11 cellular contexts compared by ENCODE assay signal in the genomic region with DNA sequence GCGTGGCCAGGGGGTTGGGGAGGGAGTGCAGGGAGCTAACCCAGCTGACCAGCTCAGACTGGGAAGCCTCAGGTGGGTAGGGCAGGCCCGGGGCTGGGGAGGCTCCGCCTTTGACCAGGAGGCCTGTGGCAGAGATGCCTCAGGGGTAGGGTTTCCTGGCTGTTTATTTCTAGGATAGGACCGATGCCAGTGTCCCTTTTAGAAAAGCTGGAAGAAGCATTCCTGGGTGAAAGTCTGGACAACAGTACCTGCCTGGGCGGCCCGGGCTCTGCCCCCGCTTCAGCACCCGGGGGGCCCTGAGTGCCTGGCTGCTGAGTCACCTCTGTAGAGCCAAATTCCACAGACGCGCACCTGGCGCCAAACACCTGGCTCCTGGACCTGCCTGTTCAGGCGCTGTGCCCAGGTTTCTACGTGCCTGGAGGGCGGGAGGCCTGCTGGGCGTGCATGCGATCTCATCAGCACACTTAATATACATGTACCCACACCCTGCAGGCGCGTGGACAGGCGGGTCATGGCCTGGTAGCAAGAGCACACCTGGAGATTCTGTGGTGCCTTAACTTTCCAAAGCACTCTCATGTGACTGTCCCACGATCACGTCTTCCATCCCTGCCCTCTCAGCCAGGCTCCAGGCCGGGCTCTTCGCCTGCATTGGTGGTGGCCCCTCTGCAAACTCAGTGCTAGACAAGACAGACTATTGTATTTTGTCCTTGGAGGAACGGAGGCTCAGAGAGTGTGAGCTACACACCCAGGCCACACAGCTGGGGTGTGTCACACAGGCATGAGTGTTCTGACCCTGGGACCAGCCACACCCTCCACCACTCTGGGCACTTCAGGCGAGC.
DNase-seq lines count a peak whose midpoint lies in the region; ATAC-seq, FAIRE-seq and TF ChIP-seq lines count a peak whose summit lies in the region.
"Had no signal": no experiment of that assay in that cellular context is flagged by ENCODE, and none has a peak within 500 bp of the region (broad histone marks: within the 10 kb centered on the region; RNA-seq: fewer than 3 reads in every experiment).

No MANE protein-coding gene starts in this region.

- no peak for TF ChIP-seq RAD21 in HCT116 (IDR thresholded peaks at IDR 0.05; ENCODE audit: low read depth)

- H3K4me1 Mint-ChIP-seq in HFFc6 (ENCODE audit: low read depth), result no peaks in the 10 kb centered on the region

- peak; percentile 86 for ATAC-seq in HCT116
- ATAC-seq: naive thymus-derived CD4-positive, alpha-beta T cell had no signal

- peak overlapping the region in 1 of 2 experiments; percentile 19; a peak in 3 of 4 replicates for H3K4me3 ChIP-seq in HCT116 (replicated peaks in 1 of 2; ENCODE audit: low read depth in 1 of 2, low read length in 2 of 2)
- H3K4me3 ChIP-seq in esophagus (ENCODE audit: low read depth in 1 of 2, low read length in 2 of 2), result no peak overlapping the region
- H3K4me3 ChIP-seq in small intestine (ENCODE audit: low read depth in 1 of 2, low read length in 2 of 2), result no peak overlapping the region
- H3K4me3 ChIP-seq: uterus had no signal

- peak overlapping the region; percentile 44 for H2AFZ ChIP-seq in HCT116 (ENCODE audit: low read depth, low read length, poor library complexity, severe bottlenecking)

- no peak overlapping the region for H3K27ac Mint-ChIP-seq in HFFc6
- H3K27ac Mint-ChIP-seq: naive thymus-derived CD4-positive, alpha-beta T cell had no signal

- intact Hi-C loops in HCT116 (cut with micrococcal nuclease), result no loop called here

- H3K36me3 ChIP-seq in HCT116 (ENCODE audit: control insufficient read depth in 1 of 2, insufficient read depth in 2 of 2, low read length in 2 of 2) (no peaks in the 10 kb centered on the region), esophagus (ENCODE audit: control insufficient read depth in 2 of 2, insufficient read depth in 2 of 2, low read length in 1 of 2) (no peaks in the 10 kb centered on the region), small intestine (ENCODE audit: control insufficient read depth in 2 of 2, insufficient read depth in 2 of 2, low read length in 2 of 2) (no peaks in the 10 kb centered on the region)
- H3K36me3 ChIP-seq: uterus had no signal

- peaks cover 23% of the 10 kb centered on the region for H3K36me3 Mint-ChIP-seq in HFFc6 (ENCODE audit: low read depth)
- H3K36me3 Mint-ChIP-seq: naive thymus-derived CD4-positive, alpha-beta T cell had no signal

- RAD21 ChIA-PET in HCT116 (lab: Charles Lee; ENCODE audit: low non-redundant PET in 1 of 2, low total read pairs in 2 of 2, uncharacterized antibody in 2 of 2, unreplicated experiment in 2 of 2), result interaction anchor here in 1 of 2 experiments (0.5 kb wide), 1 partner anchor 127 kb away, joined by 3 read pairs; no protein-coding TSS in a partner anchor

- POLR2A ChIA-PET in HCT116 (lab: Charles Lee), result no interaction called here

- no peak overlapping the region for H3K4me3 Mint-ChIP-seq in HFFc6
- H3K4me3 Mint-ChIP-seq: naive thymus-derived CD4-positive, alpha-beta T cell had no signal

- FAIRE-seq in small intestine (lab: Jason Lieb, UNC), result no peak

- H3K79me2 ChIP-seq in HCT116 (ENCODE audit: insufficient read depth, low read length), result no peaks in the 10 kb centered on the region

- no peak for TF ChIP-seq CTCF in HCT116 (IDR thresholded peaks at IDR 0.05 in 2 of 3, conservative IDR thresholded peaks at IDR 0.05 in 1 of 3; ENCODE audit: borderline replicate concordance in 1 of 3, insufficient read depth in 1 of 3, low read depth in 2 of 3, low read length in 2 of 3)
- no peak for TF ChIP-seq CTCF in HFFc6 (IDR thresholded peaks at IDR 0.05)
- no peak for TF ChIP-seq CTCF in GM10266 (IDR thresholded peaks at IDR 0.05; ENCODE audit: control insufficient read depth, insufficient read depth, low read depth, missing control alignments)

- peak overlapping the region; percentile 66 for H3K4me2 ChIP-seq in HCT116 (ENCODE audit: low read length)

- peak; percentile 27 for DNase-seq in HCT116 (ENCODE audit: low read depth, low spot score)
- peak; percentile 45 for DNase-seq in NCI-H2171 (lab: John Stamatoyannopoulos, UW)
- peak; percentile 79 for DNase-seq in small intestine
- DNase-seq in SK-N-DZ (ENCODE audit: low spot score), result no peak
- no peak for DNase-seq in central memory CD4-positive, alpha-beta T cell
- no peak for DNase-seq in HFFc6
- no peak for DNase-seq in GM10266 (ENCODE audit: extremely low spot score)
- DNase-seq: caudate nucleus; naive thymus-derived CD4-positive, alpha-beta T cell had no signal

- H3K27me3 ChIP-seq in HCT116 (ENCODE audit: insufficient read depth, low read length), result no peaks in the 10 kb centered on the region
- no peaks in the 10 kb centered on the region for H3K27me3 ChIP-seq in esophagus (ENCODE audit: control insufficient read depth in 1 of 2, insufficient read depth in 2 of 2, low read length in 2 of 2)
- no peaks in the 10 kb centered on the region for H3K27me3 ChIP-seq in small intestine (ENCODE audit: control insufficient read depth in 2 of 2, insufficient read depth in 2 of 2, low read length in 2 of 2)
- H3K27me3 ChIP-seq: uterus had no signal

- WGBS in esophagus, 2 donors, result 48 to 61% methylated on average over 25 of the region's 25 CpGs
- 20 to 66% (median 35%) methylated on average over 25 of the region's 25 CpGs for WGBS in small intestine, 3 donors

- CTCF ChIA-PET in HCT116 (lab: Charles Lee), result no interaction called here

- H3K27ac ChIP-seq in HCT116 (ENCODE audit: low read depth, low read length) (peak overlapping the region; percentile 55), esophagus (ENCODE audit: low read depth in 2 of 2, low read length in 1 of 2) (peak overlapping the region; percentile 5 to 35), small intestine (ENCODE audit: low read depth in 1 of 2, low read length in 1 of 2) (peak overlapping the region in 1 of 2 donors; percentile 76)
- H3K27ac ChIP-seq: uterus had no signal

- TF ChIP-seq POLR2A in HCT116 (IDR thresholded peaks at IDR 0.05; ENCODE audit: borderline replicate concordance, extremely low read depth, insufficient read depth, insufficient read length), result no peak

- no TSS peak for BruUV-seq in HCT116 (replicated peaks; lab: Mats Ljungman, UMichigan)

- H3K9me3 ChIP-seq in HCT116 (ENCODE audit: control insufficient read depth in 1 of 2, insufficient read depth in 1 of 2, low read depth in 1 of 2, low read length in 2 of 2) (no peaks in the 10 kb centered on the region), esophagus (ENCODE audit: control insufficient read depth in 2 of 2, insufficient read depth in 1 of 2, low read depth in 1 of 2, low read length in 1 of 2) (no peaks in the 10 kb centered on the region), small intestine (ENCODE audit: control insufficient read depth, low read depth) (no peaks in the 10 kb centered on the region)
- H3K9me3 ChIP-seq: uterus had no signal

- H4K20me1 ChIP-seq in HCT116 (ENCODE audit: insufficient read depth), result no peaks in the 10 kb centered on the region

- H3K9ac ChIP-seq in HCT116 (ENCODE audit: low read length), result peak overlapping the region; percentile 31

- peaks cover 54% of the 10 kb centered on the region for H3K9me3 Mint-ChIP-seq in HFFc6

- no peaks in the 10 kb centered on the region for H3K27me3 Mint-ChIP-seq in HFFc6 (ENCODE audit: insufficient read depth)

- no peaks in the 10 kb centered on the region for H3K9me2 ChIP-seq in HCT116 (ENCODE audit: insufficient read depth)

- peaks cover 19 to 30% of the 10 kb centered on the region in 2 experiments for H3K4me1 ChIP-seq in HCT116 (ENCODE audit: control insufficient read depth in 1 of 2, insufficient read depth in 2 of 2, low read length in 2 of 2)
- peaks cover 3 to 18% of the 10 kb centered on the region in 2 donors for H3K4me1 ChIP-seq in esophagus (ENCODE audit: control insufficient read depth in 2 of 2, insufficient read depth in 2 of 2, low read length in 1 of 2)
- H3K4me1 ChIP-seq in small intestine (ENCODE audit: control insufficient read depth in 2 of 2, insufficient read depth in 1 of 2, low read depth in 1 of 2, low read length in 1 of 2), result peaks cover 2 to 8% of the 10 kb centered on the region in 2 donors
- H3K4me1 ChIP-seq: uterus had no signal

TF ChIP-seq in HCT116, 20 proteins besides CTCF, POLR2A, EP300 and RAD21 (continues in another document):
- TF ChIP-seq FOSL1 (IDR thresholded peaks at IDR 0.05; ENCODE audit: low read depth) (peak; percentile 86), ZNF274 (IDR thresholded peaks at IDR 0.05; ENCODE audit: low read depth, low read length) (no peak), SP1 (IDR thresholded peaks at IDR 0.05; ENCODE audit: low read depth) (peak; percentile 78), YY1 (IDR thresholded peaks at IDR 0.05; ENCODE audit: extremely low read depth, insufficient replicate concordance, low read depth, low read length) (no peak), CBX3 (IDR thresholded peaks at IDR 0.05; ENCODE audit: low read depth) (peak; percentile 85), JUND (IDR thresholded peaks at IDR 0.05) (peak; percentile 90), TCF7L2 (IDR thresholded peaks at IDR 0.05; ENCODE audit: borderline replicate concordance, extremely low read depth, insufficient read depth, insufficient read length) (no peak), SRF (IDR thresholded peaks at IDR 0.05; ENCODE audit: low read depth) (no peak)
- TF ChIP-seq, protein P1, sequence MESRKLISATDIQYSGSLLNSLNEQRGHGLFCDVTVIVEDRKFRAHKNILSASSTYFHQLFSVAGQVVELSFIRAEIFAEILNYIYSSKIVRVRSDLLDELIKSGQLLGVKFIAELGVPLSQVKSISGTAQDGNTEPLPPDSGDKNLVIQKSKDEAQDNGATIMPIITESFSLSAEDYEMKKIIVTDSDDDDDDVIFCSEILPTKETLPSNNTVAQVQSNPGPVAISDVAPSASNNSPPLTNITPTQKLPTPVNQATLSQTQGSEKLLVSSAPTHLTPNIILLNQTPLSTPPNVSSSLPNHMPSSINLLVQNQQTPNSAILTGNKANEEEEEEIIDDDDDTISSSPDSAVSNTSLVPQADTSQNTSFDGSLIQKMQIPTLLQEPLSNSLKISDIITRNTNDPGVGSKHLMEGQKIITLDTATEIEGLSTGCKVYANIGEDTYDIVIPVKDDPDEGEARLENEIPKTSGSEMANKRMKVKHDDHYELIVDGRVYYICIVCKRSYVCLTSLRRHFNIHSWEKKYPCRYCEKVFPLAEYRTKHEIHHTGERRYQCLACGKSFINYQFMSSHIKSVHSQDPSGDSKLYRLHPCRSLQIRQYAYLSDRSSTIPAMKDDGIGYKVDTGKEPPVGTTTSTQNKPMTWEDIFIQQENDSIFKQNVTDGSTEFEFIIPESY (IDR thresholded peaks at IDR 0.05; ENCODE audit: extremely low read depth, insufficient replicate concordance, low read length), result no peak

Comparison
In these comparisons a context has a peak if more than half of its experiments do, and no peak if none do; other contexts are left out.
1. DNase-seq: peak in HCT116 (single experiment), NCI-H2171 (single experiment) and small intestine (single experiment); none in SK-N-DZ (single experiment), central memory CD4-positive, alpha-beta T cell (single experiment), HFFc6 (single experiment) and GM10266 (single experiment).